In genomic region chr10:103450201-103450695, GRCh38 we compare ENCODE assay signal across 11 cellular contexts. TPM values are rescaled to one million over a fixed set of nuclear protein-coding genes. Genes with fewer than 3 reads are reported as not detected.
DNase-seq lines count a peak whose midpoint lies in the region; ATAC-seq and TF ChIP-seq lines count a peak whose summit lies in the region.
"Had no signal": no experiment of that assay in that cellular context is flagged by ENCODE, and none has a peak within 500 bp of the region (broad histone marks: within the 10 kb centered on the region; RNA-seq: fewer than 3 reads in every experiment).

No MANE protein-coding gene starts in this region.

- peak overlapping the region; percentile 92 for H3K9ac ChIP-seq in GM23248

- H3K4me2 ChIP-seq in GM23248 (ENCODE audit: unreplicated experiment) (peak overlapping the region; percentile 91), osteoblast (ENCODE audit: insufficient read depth, low read length) (peak overlapping the region; percentile 95)

- H3K4me3 Mint-ChIP-seq in chondrocyte (ENCODE audit: unreplicated experiment) = peak overlapping the region; percentile 75

- H3K79me2 ChIP-seq in ACC112 (ENCODE audit: control insufficient read depth, insufficient read depth, low read length, unreplicated experiment) = peaks cover 22% of the 10 kb centered on the region
- peaks cover 60% of the 10 kb centered on the region for H3K79me2 ChIP-seq in GM23248 (ENCODE audit: insufficient read depth)
- H3K79me2 ChIP-seq in osteoblast (ENCODE audit: insufficient read depth, low read length) = peaks cover 46% of the 10 kb centered on the region

- peaks cover 14% of the 10 kb centered on the region; the same call in 1 of the 2 replicates for H3K36me3 ChIP-seq in ACC112 (ENCODE audit: insufficient read depth, low read length)
- peaks cover 27% of the 10 kb centered on the region for H3K36me3 ChIP-seq in GM23248 (ENCODE audit: low read depth)
- peaks cover 35% of the 10 kb centered on the region for H3K36me3 ChIP-seq in osteoblast (ENCODE audit: insufficient read depth, low read length)

- H4K20me1 ChIP-seq in GM23248 (ENCODE audit: insufficient read depth) (no peaks in the 10 kb centered on the region), osteoblast (ENCODE audit: insufficient read depth, low read length) (peaks cover 26% of the 10 kb centered on the region)

- in situ Hi-C loops in GM23248 (cut with MboI) = no loop called here

- no peak for DNase-seq in GM23248
- DNase-seq in chondrocyte (ENCODE audit: low spot score) = no peak
- peak; percentile 78 for DNase-seq in osteoblast (ENCODE audit: insufficient read length, low spot score, missing footprints)
- DNase-seq in kidney glomerular epithelial cell (lab: John Stamatoyannopoulos, UW) = no peak
- DNase-seq in 8988T = no peak
- DNase-seq in AG08395 (ENCODE audit: low spot score) = no peak
- DNase-seq: glutamatergic neuron had no signal

- no peaks in the 10 kb centered on the region for H3K9me2 ChIP-seq in GM23248 (ENCODE audit: insufficient read depth)

- H3K27me3 ChIP-seq in ACC112 (ENCODE audit: insufficient read depth, low read length) (no peaks in the 10 kb centered on the region), GM23248 (replicated peaks; ENCODE audit: insufficient read depth) (no peaks in the 10 kb centered on the region), osteoblast (ENCODE audit: insufficient read depth, low read length) (no peaks in the 10 kb centered on the region)

- WGBS in GM23248 (ENCODE audit: low coverage in 1 of 2, low lambda C conversion rate in 2 of 2, missing lambda C conversion rate in 2 of 2), 2 experiments = 38 to 41% methylated on average over 12 of the region's 12 CpGs

- H3K4me3 ChIP-seq in ACC112 (ENCODE audit: low read depth, low read length) (peak overlapping the region; percentile 94), GM23248 (peak overlapping the region; percentile 90), osteoblast (ENCODE audit: insufficient read depth, low read length) (peak overlapping the region; percentile 89)

- no peaks in the 10 kb centered on the region for H3K9me3 ChIP-seq in GM23248 (ENCODE audit: low read depth)
- H3K9me3 ChIP-seq in osteoblast (ENCODE audit: low read depth, low read length) = no peaks in the 10 kb centered on the region

- no peaks in the 10 kb centered on the region for H3K9me3 Mint-ChIP-seq in chondrocyte (ENCODE audit: low read depth)
- H3K9me3 Mint-ChIP-seq: brain had no signal

- H2AFZ ChIP-seq in ACC112 (ENCODE audit: low read length, unreplicated experiment) (no peak overlapping the region), GM23248 (no peak overlapping the region), osteoblast (ENCODE audit: low read length) (no peak overlapping the region)

- peak overlapping the region; percentile 83 for H3K27ac Mint-ChIP-seq in chondrocyte (ENCODE audit: unreplicated experiment)

- peaks cover 44% of the 10 kb centered on the region for H3K4me1 ChIP-seq in ACC112 (ENCODE audit: control insufficient read depth, insufficient read depth, low read length, unreplicated experiment)
- H3K4me1 ChIP-seq in GM23248 (ENCODE audit: insufficient read depth) = peaks cover 55% of the 10 kb centered on the region
- peaks cover 55% of the 10 kb centered on the region for H3K4me1 ChIP-seq in osteoblast (ENCODE audit: insufficient read depth, low read length)

- peaks cover 19% of the 10 kb centered on the region for H3K36me3 Mint-ChIP-seq in chondrocyte (ENCODE audit: low read depth)

- H3K27ac ChIP-seq in ACC112 (ENCODE audit: low read depth, low read length) = peak overlapping the region; percentile 69
- peak overlapping the region; percentile 88 for H3K27ac ChIP-seq in GM23248
- H3K27ac ChIP-seq in osteoblast (ENCODE audit: low read depth, low read length) = peak overlapping the region; percentile 82

- TF ChIP-seq CTCF in chondrocyte (IDR thresholded peaks at IDR 0.05) (no peak), osteoblast (IDR thresholded peaks at IDR 0.05; ENCODE audit: extremely low read depth, low read depth, low read length) (no peak)

- peaks cover 46% of the 10 kb centered on the region for H3F3A ChIP-seq in GM23248 (ENCODE audit: insufficient read depth)

- ATAC-seq in GM21529 (IDR thresholded peaks at IDR 0.05; ENCODE audit: unreplicated experiment) = no peak

- H3K27me3 Mint-ChIP-seq in chondrocyte (ENCODE audit: low read depth) = no peaks in the 10 kb centered on the region
- H3K27me3 Mint-ChIP-seq: brain had no signal

- H3K4me1 Mint-ChIP-seq in chondrocyte (ENCODE audit: low read depth) = peaks cover 49% of the 10 kb centered on the region
- H3K4me1 Mint-ChIP-seq: brain had no signal

RNA-seq across cellular contexts. Expression of gene CALHM2, which starts 1.9 kb away (rescaled TPM):
- 62.6 and 74.3 TPM in 2 replicates for total RNA-seq in GM23248 (2014; rRNA removed; shearing (Covaris generic))
- 78.6 and 80.0 TPM in 2 replicates for polyA plus RNA-seq in GM23248 (2016; fragmentation: Nextera tagmentation; extraction: Ambion mirVana)
- total RNA-seq in chondrocyte = 1.3 to 10.9 TPM (median 9.9 TPM) in 3 replicates
- total RNA-seq in osteoblast = 54.6 and 56.3 TPM in 2 replicates

RNA-seq across cellular contexts. Expression of gene CALHM1, which starts 8.5 kb away (rescaled TPM):
- not detected in 2 replicates for total RNA-seq in GM23248 (2014; rRNA removed; shearing (Covaris generic))
- polyA plus RNA-seq in GM23248 (2016; fragmentation: Nextera tagmentation; extraction: Ambion mirVana) = 0.08 TPM in 1 of 2 replicates, not detected in the other
- total RNA-seq in chondrocyte = not detected in 3 replicates
- total RNA-seq in osteoblast = not detected in 2 replicates
- total RNA-seq: G401 had no signal

RNA-seq across cellular contexts. Expression of gene CALHM3, which starts 28.8 kb away (rescaled TPM):
- total RNA-seq in GM23248 (2014; rRNA removed; shearing (Covaris generic)) = not detected in 2 replicates
- not detected in 2 replicates for polyA plus RNA-seq in GM23248 (2016; fragmentation: Nextera tagmentation; extraction: Ambion mirVana)
- total RNA-seq in chondrocyte (not detected in 3 replicates), osteoblast (not detected in 2 replicates)
- total RNA-seq: G401 had no signal

RNA-seq across cellular contexts. Expression of gene NEURL1, which starts 43.3 kb away (rescaled TPM):
- 0.63 and 1.1 TPM in 2 replicates for total RNA-seq in GM23248 (2014; rRNA removed; shearing (Covaris generic))
- 1.5 TPM in 2 replicates for polyA plus RNA-seq in GM23248 (2016; fragmentation: Nextera tagmentation; extraction: Ambion mirVana)
- total RNA-seq in chondrocyte (0.05 TPM in 1 of 3 replicates, not detected in the others), osteoblast (under 0.01 TPM in 1 of 2 replicates, not detected in the other)

RNA-seq across cellular contexts. Expression of gene PDCD11, which starts 53.8 kb away (rescaled TPM):
- 25.2 and 26.6 TPM in 2 replicates for total RNA-seq in GM23248 (2014; rRNA removed; shearing (Covaris generic))
- polyA plus RNA-seq in GM23248 (2016; fragmentation: Nextera tagmentation; extraction: Ambion mirVana) = 16.0 and 17.5 TPM in 2 replicates
- total RNA-seq in chondrocyte (24.7 to 33.0 TPM (median 27.9 TPM) in 3 replicates), osteoblast (18.8 and 19.2 TPM in 2 replicates)
